In genomic region chr15:89371145-89372044, GRCh38 we compare ENCODE assay signal across 10 cellular contexts. TPM values are rescaled to one million over a fixed set of nuclear protein-coding genes. Genes with fewer than 3 reads are reported as not detected.
DNase-seq lines count a peak whose midpoint lies in the region; ATAC-seq, FAIRE-seq and TF ChIP-seq lines count a peak whose summit lies in the region.
"Had no signal": no experiment of that assay in that cellular context is flagged by ENCODE, and none has a peak within 500 bp of the region (broad histone marks: within the 10 kb centered on the region; RNA-seq: fewer than 3 reads in every experiment).

No MANE protein-coding gene starts in this region.

- H3K27ac ChIP-seq in keratinocyte (ENCODE audit: control insufficient read depth, insufficient read depth, low read length) (no peak overlapping the region), smooth muscle cell (ENCODE audit: low read depth) (no peak overlapping the region)

- H3K9me3 Mint-ChIP-seq in chondrocyte (ENCODE audit: low read depth) (no peaks in the 10 kb centered on the region), progenitor cell of endocrine pancreas (ENCODE audit: low read depth) (no peaks in the 10 kb centered on the region)

- H3K27ac Mint-ChIP-seq in chondrocyte (ENCODE audit: unreplicated experiment) (no peak overlapping the region), progenitor cell of endocrine pancreas (no peak overlapping the region)

- H3K4me3 ChIP-seq in keratinocyte (ENCODE audit: control insufficient read depth in 2 of 3, extremely low read depth in 1 of 3, insufficient read depth in 2 of 3, low read depth in 1 of 3, low read length in 3 of 3) = peak overlapping the region in 2 of 3 experiments; percentile 33 to 54
- H3K4me3 ChIP-seq in smooth muscle cell = no peak overlapping the region

- H3K9ac ChIP-seq in keratinocyte (ENCODE audit: control insufficient read depth, extremely low read depth, insufficient read depth, low read length) (no peak overlapping the region), smooth muscle cell (ENCODE audit: low read depth) (no peak overlapping the region)

- H3K36me3 ChIP-seq in keratinocyte (ENCODE audit: control insufficient read depth in 2 of 2, extremely low read depth in 1 of 2, insufficient read depth in 2 of 2, low read length in 2 of 2) (no peaks in the 10 kb centered on the region), smooth muscle cell (ENCODE audit: low read depth) (no peaks in the 10 kb centered on the region)

- H3K4me3 Mint-ChIP-seq in chondrocyte (ENCODE audit: unreplicated experiment) = peak overlapping the region; percentile 12
- no peak overlapping the region for H3K4me3 Mint-ChIP-seq in progenitor cell of endocrine pancreas (ENCODE audit: low read depth)

- H3F3A ChIP-seq in smooth muscle cell (ENCODE audit: low read depth) = no peaks in the 10 kb centered on the region

- no peak for TF ChIP-seq CTCF in GM13977 (IDR thresholded peaks at IDR 0.05; ENCODE audit: extremely low read depth, insufficient read depth, missing control alignments)
- TF ChIP-seq CTCF in chondrocyte (IDR thresholded peaks at IDR 0.05) = no peak
- TF ChIP-seq CTCF in keratinocyte (optimal IDR thresholded peaks at IDR 0.05 in 1 of 3, IDR thresholded peaks at IDR 0.05 in 1 of 3, conservative IDR thresholded peaks at IDR 0.05 in 1 of 3; ENCODE audit: extremely low read depth in 1 of 3, insufficient read depth in 2 of 3, low read length in 3 of 3) = no peak
- no peak for TF ChIP-seq CTCF in smooth muscle cell (IDR thresholded peaks at IDR 0.05; ENCODE audit: borderline replicate concordance, insufficient read depth, poor library complexity, severe bottlenecking)
- TF ChIP-seq CTCF in progenitor cell of endocrine pancreas (IDR thresholded peaks at IDR 0.05; ENCODE audit: unreplicated experiment) = no peak

- dilution Hi-C loops in keratinocyte (cut with MboI; ENCODE audit: extremely low pct_ligation_motif_present, low sequenced_read_pairs) = no loop called here

- H3K4me1 Mint-ChIP-seq in chondrocyte (ENCODE audit: low read depth) (peaks cover 4% of the 10 kb centered on the region), progenitor cell of endocrine pancreas (ENCODE audit: low read depth) (no peaks in the 10 kb centered on the region)

- in situ Hi-C loops in GM13977 (cut with MboI; ENCODE audit: low pct_unique_long_range_greater_than_20kb, low sequenced_read_pairs, unreplicated experiment) = no loop called here

- DNase-seq in GM13977 (ENCODE audit: low spot score) (peak; percentile 39), chondrocyte (ENCODE audit: low spot score) (no peak), keratinocyte (ENCODE audit: low read depth, low spot score) (no peak), smooth muscle cell (lab: John Stamatoyannopoulos, UW; ENCODE audit: unreplicated experiment) (no peak), progenitor cell of endocrine pancreas (ENCODE audit: low spot score, unreplicated experiment) (no peak), cerebellar nuclear complex (lab: John Stamatoyannopoulos, UW) (no peak), SW 1271 (lab: John Stamatoyannopoulos, UW) (no peak)
- DNase-seq: NCI-H2029 treated with DMSO at 0.1 percent for 48 hours, SHP77 had no signal

- no peaks in the 10 kb centered on the region for H3K9me1 ChIP-seq in keratinocyte (ENCODE audit: control insufficient read depth, extremely low read depth, insufficient read depth, low read length)

- H3K79me2 ChIP-seq in keratinocyte (ENCODE audit: control insufficient read depth, insufficient read depth, low read length) = no peaks in the 10 kb centered on the region
- no peaks in the 10 kb centered on the region for H3K79me2 ChIP-seq in smooth muscle cell (ENCODE audit: low read depth)

- H3K27me3 Mint-ChIP-seq in chondrocyte (ENCODE audit: low read depth) (peaks cover 68% of the 10 kb centered on the region), progenitor cell of endocrine pancreas (peaks cover 87% of the 10 kb centered on the region)

- H3K36me3 Mint-ChIP-seq in chondrocyte (ENCODE audit: low read depth) = no peaks in the 10 kb centered on the region
- no peaks in the 10 kb centered on the region for H3K36me3 Mint-ChIP-seq in progenitor cell of endocrine pancreas (ENCODE audit: insufficient read depth)

- H2AFZ ChIP-seq in keratinocyte (ENCODE audit: control insufficient read depth, low read length) = no peak overlapping the region
- H2AFZ ChIP-seq in smooth muscle cell (ENCODE audit: low read depth) = no peak overlapping the region

- no peak for FAIRE-seq in keratinocyte (lab: Jason Lieb, UNC)

- H4K20me1 ChIP-seq in keratinocyte (ENCODE audit: control insufficient read depth, extremely low read depth, insufficient read depth, low read length) (no peaks in the 10 kb centered on the region), smooth muscle cell (ENCODE audit: low read depth) (no peaks in the 10 kb centered on the region)

- H3K4me2 ChIP-seq in keratinocyte (ENCODE audit: control insufficient read depth, extremely low read depth, insufficient read depth, low read depth, low read length) = peak overlapping the region; percentile 63
- H3K4me2 ChIP-seq in smooth muscle cell = peak overlapping the region; percentile 48

- H3K4me1 ChIP-seq in keratinocyte (ENCODE audit: control insufficient read depth, extremely low read depth, insufficient read depth, low read length) = no peaks in the 10 kb centered on the region
- peaks cover 10% of the 10 kb centered on the region for H3K4me1 ChIP-seq in smooth muscle cell (ENCODE audit: low read depth)

- ATAC-seq in HG02852 (IDR thresholded peaks at IDR 0.05; ENCODE audit: unreplicated experiment) = no peak

- 2% methylated on average over 74 of the region's 92 CpGs for WGBS in smooth muscle cell (ENCODE audit: low lambda C conversion rate)

- H3K27me3 ChIP-seq in keratinocyte (ENCODE audit: control insufficient read depth, extremely low read depth, insufficient read depth, low read length) = peaks cover 91% of the 10 kb centered on the region
- H3K27me3 ChIP-seq in smooth muscle cell (ENCODE audit: low read depth) = peaks cover 100% of the 10 kb centered on the region

- H3K9me3 ChIP-seq in keratinocyte (ENCODE audit: control insufficient read depth, low read depth, low read length) (no peaks in the 10 kb centered on the region), smooth muscle cell (replicated peaks; ENCODE audit: low read depth) (no peaks in the 10 kb centered on the region)

RNA-seq across cellular contexts. Expression of gene POLG, which starts 36.8 kb away (rescaled TPM):
- total RNA-seq in chondrocyte (49.7 to 54.2 TPM (median 52.1 TPM) in 3 replicates), smooth muscle cell (26.6 and 34.3 TPM in 2 replicates), progenitor cell of endocrine pancreas (69.3 and 156 TPM in 2 replicates)
- polyA plus RNA-seq in keratinocyte (27.3 to 40.4 TPM (median 29.6 TPM) in 3 replicates), smooth muscle cell (41.6 and 50.7 TPM in 2 replicates)
- 43.8 TPM for polyA plus RNA-seq in keratinocyte (2011; ENCODE audit: low read depth)
- polyA plus RNA-seq in keratinocyte (2011; cell fraction: cytosol; rRNA removed) = 16.4 and 19.9 TPM in 2 replicates
- polyA plus RNA-seq in keratinocyte (2011; cell fraction: nucleus; rRNA removed) = 118 and 119 TPM in 2 replicates
- polyA plus RNA-seq in keratinocyte (2012; ENCODE audit: low replicate concordance) = 38.1 and 46.6 TPM in 2 replicates
- polyA minus RNA-seq in keratinocyte = 23.5 to 66.7 TPM (median 34.2 TPM) in 3 replicates
- polyA minus RNA-seq in keratinocyte (2011; cell fraction: cytosol; rRNA and poly(A)+ RNA removed) = 27.0 TPM
- polyA minus RNA-seq in keratinocyte (2011; cell fraction: nucleus; rRNA and poly(A)+ RNA removed) = 56.3 and 60.3 TPM in 2 replicates
